34 cellular contexts compared by ENCODE assay signal in the genomic region with DNA sequence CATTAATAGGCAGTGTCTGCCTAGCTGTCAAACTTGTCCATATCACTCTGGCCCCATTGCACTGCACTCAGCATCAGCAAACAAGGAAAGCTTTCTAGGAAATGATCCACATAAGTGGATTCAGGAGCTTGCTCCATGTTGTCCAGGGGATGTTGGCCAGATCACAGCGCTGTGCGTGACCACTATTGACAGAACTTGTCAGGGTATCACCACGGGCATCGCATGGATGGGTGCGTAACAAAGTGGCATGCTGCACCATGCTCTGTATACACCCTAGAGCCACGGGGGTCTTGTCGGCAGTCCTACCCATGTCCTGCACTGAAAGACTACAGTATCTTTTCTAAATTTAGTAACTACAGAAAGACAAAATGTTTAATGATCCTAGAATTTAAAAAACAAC. TPM values are rescaled to one million over a fixed set of nuclear protein-coding genes. Genes with fewer than 3 reads are reported as not detected.
"Had no signal": no experiment of that assay in that cellular context is flagged by ENCODE, and none has a peak within 500 bp of the region (broad histone marks: within the 10 kb centered on the region; RNA-seq: fewer than 3 reads in every experiment).

No MANE protein-coding gene starts in this region.

- H3K36me3 ChIP-seq: adrenal gland had no signal

- ATAC-seq: activated naive CD4-positive, alpha-beta T cell treated with anti-CD3 and anti-CD28 coated beads, Interleukin-2, amount 50 U/mL, for 72 hours; Right ventricle myocardium inferior; SK-N-SH treated with all-trans-retinoic acid at 6 μM for 48 hours; T-cell; T-helper 17 cell had no signal

- H3K9me3 ChIP-seq: adrenal gland had no signal

- H3K27ac ChIP-seq: adrenal gland, RWPE1, VCaP had no signal

- H3K27me3 ChIP-seq: adrenal gland had no signal

- H3K4me1 ChIP-seq: adrenal gland had no signal

- DNase-seq: activated B cell treated with CpG ODN at 0.5 μM for 24 hours; activated CD4-positive, alpha-beta memory T cell treated with anti-CD3 and anti-CD28 coated beads for 36 hours; activated CD4-positive, alpha-beta T cell treated with anti-CD3 and anti-CD28 coated beads for 4 hours; activated CD4-positive, alpha-beta T cell treated with anti-CD3 and anti-CD28 coated beads, Interleukin-2, amount 50 U/mL, for 1 hour; activated CD4-positive, CD25-positive, alpha-beta regulatory T cell treated with anti-CD3 and anti-CD28 coated beads, Interleukin-2, amount 50 U/mL, for 72 hours; activated CD8-positive, alpha-beta memory T cell treated with anti-CD3 and anti-CD28 coated beads, Interleukin-2, amount 50 U/mL, for 4 hours; activated gamma-delta T cell treated with Interleukin-2 at 50 U/mL for 16 hours; activated naive CD4-positive, alpha-beta T cell treated with anti-CD3 and anti-CD28 coated beads for 36 hours; activated T-cell treated with anti-CD3 and anti-CD28 coated beads for 4 hours; activated T-cell treated with anti-CD3 and anti-CD28 coated beads, Interleukin-2, amount 50 U/mL, for 4 hours; adrenal gland; caudate nucleus; NCI-H1105; NCI-H1417 treated with DMSO at 0.1 percent for 48 hours; NCI-H1694; NCI-H1930; NCI-H2081 treated with DMSO at 0.1 percent for 48 hours; NCI-H226; NCI-H446 treated with DMSO at 0.1 percent for 48 hours; NCI-H524; NCI-H82; NK-92 treated with Interleukin-12 subunit alpha and Interleukin-12 subunit beta, amount 100 ng/mL, for 24 hours; SIG-M5; T-cell; T-helper 17 cell; T-helper 9 cell had no signal

- H3K4me3 ChIP-seq: adrenal gland had no signal

- FAIRE-seq: bronchial epithelial cell, RCC 7860 had no signal

RNA-seq across cellular contexts. Expression of gene SATB2, which starts 15.6 kb away (rescaled TPM):
- total RNA-seq: activated T-helper 1 cell treated with anti-CD3 and anti-CD28 coated beads, Interleukin-12 subunit alpha, Interleukin-12 subunit beta, Interleukin-2, Interleukin-4 antibody, amounts not matched to agents 30 ng/mL and 10 ng/mL and 1 ng/mL, durations not matched to agents 14 hours and 24 hours and 36 hours had no signal
